19 cellular contexts compared by ENCODE assay signal in genomic region chr21:44496900-44497550, GRCh38. TPM values are rescaled to one million over a fixed set of nuclear protein-coding genes. Genes with fewer than 3 reads are reported as not detected.
DNase-seq lines count a peak whose midpoint lies in the region; ATAC-seq and TF ChIP-seq lines count a peak whose summit lies in the region.
"Had no signal": no experiment of that assay in that cellular context is flagged by ENCODE, and none has a peak within 500 bp of the region (broad histone marks: within the 10 kb centered on the region; RNA-seq: fewer than 3 reads in every experiment).

No MANE protein-coding gene starts in this region.

- H3K27ac Mint-ChIP-seq in type B pancreatic cell, result peak overlapping the region; percentile 1
- no peak overlapping the region for H3K27ac Mint-ChIP-seq in activated CD4-positive, alpha-beta T cell treated with anti-CD3 and anti-CD28 coated beads, Interleukin-2, amount 10 ng/mL, durations not matched to agents 7 days and 5 days
- H3K27ac Mint-ChIP-seq: activated naive CD8-positive, alpha-beta T cell; stimulated activated naive CD8-positive, alpha-beta T cell treated with anti-CD3 and anti-CD28 coated beads, Interleukin-15, amount 100 ng/mL, for 72 hours had no signal

- no peak overlapping the region for H3K9ac ChIP-seq in MM.1S (ENCODE audit: low read length)

- no peak for ATAC-seq in HG02840 (IDR thresholded peaks at IDR 0.05; ENCODE audit: low FRiP score, unreplicated experiment)
- ATAC-seq: stimulated activated naive CD8-positive, alpha-beta T cell treated with anti-CD3 and anti-CD28 coated beads, Interleukin-15, amount 100 ng/mL, for 72 hours had no signal

- POLR2A ChIA-PET in activated CD4-positive, alpha-beta T cell treated with anti-CD3 and anti-CD28 coated beads, Interleukin-2, amount 10 ng/mL, durations not matched to agents 7 days and 5 days (lab: Charles Lee), result no interaction called here

- H3K27me3 Mint-ChIP-seq in type B pancreatic cell, result no peaks in the 10 kb centered on the region
- H3K27me3 Mint-ChIP-seq in activated CD4-positive, alpha-beta T cell treated with anti-CD3 and anti-CD28 coated beads, Interleukin-2, amount 10 ng/mL, durations not matched to agents 7 days and 5 days, result peaks cover 3% of the 10 kb centered on the region
- H3K27me3 Mint-ChIP-seq: activated naive CD8-positive, alpha-beta T cell had no signal

- H3K36me3 Mint-ChIP-seq in type B pancreatic cell, result peaks cover 14% of the 10 kb centered on the region
- H3K36me3 Mint-ChIP-seq in activated CD4-positive, alpha-beta T cell treated with anti-CD3 and anti-CD28 coated beads, Interleukin-2, amount 10 ng/mL, durations not matched to agents 7 days and 5 days (ENCODE audit: low read depth), result peaks cover 6% of the 10 kb centered on the region

- peak overlapping the region; percentile 28 for H3K4me3 Mint-ChIP-seq in type B pancreatic cell
- no peak overlapping the region for H3K4me3 Mint-ChIP-seq in activated CD4-positive, alpha-beta T cell treated with anti-CD3 and anti-CD28 coated beads, Interleukin-2, amount 10 ng/mL, durations not matched to agents 7 days and 5 days
- H3K4me3 Mint-ChIP-seq: activated naive CD8-positive, alpha-beta T cell; stimulated activated naive CD8-positive, alpha-beta T cell treated with anti-CD3 and anti-CD28 coated beads, Interleukin-15, amount 100 ng/mL, for 72 hours had no signal

- no peak overlapping the region for H3K4me3 ChIP-seq in MM.1S (ENCODE audit: low read length)
- H3K4me3 ChIP-seq: colonic mucosa, esophagus muscularis mucosa, skin epidermis had no signal

- no peaks in the 10 kb centered on the region for H3K9me2 ChIP-seq in MM.1S (replicated peaks; ENCODE audit: insufficient read depth, low read length)

- H3K4me2 ChIP-seq in MM.1S (ENCODE audit: low read depth, low read length), result no peak overlapping the region

- TF ChIP-seq CTCF in type B pancreatic cell (conservative IDR thresholded peaks at IDR 0.05), result no peak
- TF ChIP-seq CTCF in MM.1S (IDR thresholded peaks at IDR 0.05; ENCODE audit: low read length), result no peak

- H3K9me3 Mint-ChIP-seq in type B pancreatic cell, result peaks cover 11% of the 10 kb centered on the region
- H3K9me3 Mint-ChIP-seq in activated CD4-positive, alpha-beta T cell treated with anti-CD3 and anti-CD28 coated beads, Interleukin-2, amount 10 ng/mL, durations not matched to agents 7 days and 5 days, result peaks cover 16% of the 10 kb centered on the region

- no peaks in the 10 kb centered on the region for H3F3A ChIP-seq in MM.1S (ENCODE audit: insufficient read depth, low read length)

- no peaks in the 10 kb centered on the region for H3K9me3 ChIP-seq in MM.1S (replicated peaks; ENCODE audit: insufficient read depth, low read length)
- H3K9me3 ChIP-seq: colonic mucosa had no signal

- CTCF ChIA-PET in activated CD4-positive, alpha-beta T cell treated with anti-CD3 and anti-CD28 coated beads, Interleukin-2, amount 10 ng/mL, durations not matched to agents 7 days and 5 days (lab: Charles Lee), result no interaction called here

- H3K4me1 ChIP-seq in MM.1S (ENCODE audit: low read length), result no peaks in the 10 kb centered on the region
- H3K4me1 ChIP-seq: colonic mucosa had no signal

- DNase-seq in NCI-H510A treated with DMSO at 0.1 percent for 48 hours (lab: John Stamatoyannopoulos, UW), result peak; percentile 17
- no peak for DNase-seq in NCI-H510A (lab: John Stamatoyannopoulos, UW)
- DNase-seq in NCI-H69 (lab: John Stamatoyannopoulos, UW), result peak; percentile 83
- DNase-seq in left kidney (ENCODE audit: low read depth, low spot score), result peak; percentile 31
- DNase-seq in type B pancreatic cell (ENCODE audit: extremely low spot score, unreplicated experiment), result no peak
- DNase-seq in activated CD4-positive, alpha-beta T cell treated with anti-CD3 and anti-CD28 coated beads, Interleukin-2, amount 10 ng/mL, durations not matched to agents 7 days and 5 days, result no peak
- DNase-seq in MM.1S, result no peak
- DNase-seq: activated CD4-positive, alpha-beta T cell treated with anti-CD3 and anti-CD28 coated beads for 1 hour; colonic mucosa; H9; NCI-H226; stimulated activated naive CD8-positive, alpha-beta T cell treated with anti-CD3 and anti-CD28 coated beads, Interleukin-15, amount 100 ng/mL, for 72 hours; T-helper 1 cell had no signal

- H2AFZ ChIP-seq in MM.1S (ENCODE audit: low read length), result no peak overlapping the region

- H3K27ac ChIP-seq in MM.1S (ENCODE audit: low read length), result no peak overlapping the region
- H3K27ac ChIP-seq: colonic mucosa, neutrophil had no signal

- H3K4me1 Mint-ChIP-seq in type B pancreatic cell (ENCODE audit: unreplicated experiment), result peaks cover 10% of the 10 kb centered on the region
- peaks cover 2% of the 10 kb centered on the region for H3K4me1 Mint-ChIP-seq in activated CD4-positive, alpha-beta T cell treated with anti-CD3 and anti-CD28 coated beads, Interleukin-2, amount 10 ng/mL, durations not matched to agents 7 days and 5 days
- H3K4me1 Mint-ChIP-seq: stimulated activated naive CD8-positive, alpha-beta T cell treated with anti-CD3 and anti-CD28 coated beads, Interleukin-15, amount 100 ng/mL, for 72 hours had no signal

- no peaks in the 10 kb centered on the region for H3K79me2 ChIP-seq in MM.1S (ENCODE audit: low read length)

- peaks cover 100% of the 10 kb centered on the region for H3K27me3 ChIP-seq in MM.1S (replicated peaks; ENCODE audit: insufficient read depth, low read length)
- H3K27me3 ChIP-seq: colonic mucosa had no signal

- no peaks in the 10 kb centered on the region for H4K20me1 ChIP-seq in MM.1S (ENCODE audit: insufficient read depth, low read length)

- no peaks in the 10 kb centered on the region for H3K36me3 ChIP-seq in MM.1S (replicated peaks; ENCODE audit: insufficient read depth, low read length)
- H3K36me3 ChIP-seq: colonic mucosa, esophagus muscularis mucosa, neutrophil had no signal

RNA-seq across cellular contexts. Expression of gene LRRC3, which starts 41.7 kb away (rescaled TPM):
- total RNA-seq in type B pancreatic cell (ENCODE audit: low replicate concordance), result 6.4 and 8.7 TPM in 2 replicates
- total RNA-seq in activated CD4-positive, alpha-beta T cell treated with anti-CD3 and anti-CD28 coated beads, Interleukin-2, amount 10 ng/mL, durations not matched to agents 7 days and 5 days, result 1 to 10 TPM; 5.0 to 5.1 TPM

RNA-seq across cellular contexts. Expression of gene KRTAP10-1, which starts 43.0 kb away (rescaled TPM):
- not detected in 2 replicates for total RNA-seq in type B pancreatic cell (ENCODE audit: low replicate concordance)
- total RNA-seq in activated CD4-positive, alpha-beta T cell treated with anti-CD3 and anti-CD28 coated beads, Interleukin-2, amount 10 ng/mL, durations not matched to agents 7 days and 5 days, result not detected
- total RNA-seq: colonic mucosa, esophagus muscularis mucosa, H9, left lobe of liver had no signal

RNA-seq across cellular contexts. Expression of gene KRTAP10-2, which starts 54.3 kb away (rescaled TPM):
- not detected in 2 replicates for total RNA-seq in type B pancreatic cell (ENCODE audit: low replicate concordance)
- total RNA-seq in activated CD4-positive, alpha-beta T cell treated with anti-CD3 and anti-CD28 coated beads, Interleukin-2, amount 10 ng/mL, durations not matched to agents 7 days and 5 days, result not detected
- total RNA-seq: colonic mucosa, esophagus muscularis mucosa, H9, left lobe of liver had no signal

Comparison
In these comparisons a context has a peak if more than half of its experiments do, and no peak if none do; other contexts are left out.
1. DNase-seq: peak in NCI-H510A treated with DMSO at 0.1 percent for 48 hours (single experiment), NCI-H69 (single experiment) and left kidney (single experiment); none in NCI-H510A (single experiment), type B pancreatic cell (single experiment), activated CD4-positive, alpha-beta T cell treated with anti-CD3 and anti-CD28 coated beads, Interleukin-2, amount 10 ng/mL, durations not matched to agents 7 days and 5 days (single experiment) and MM.1S (single experiment).